Comparison of ENCODE assay signal across 8 cellular contexts in genomic region chr17:28042657-28042720, GRCh38. TPM values are rescaled to one million over a fixed set of nuclear protein-coding genes. Genes with fewer than 3 reads are reported as not detected.
DNase-seq lines count a peak whose midpoint lies in the region; TF ChIP-seq lines count a peak whose summit lies in the region.

NLK (plus strand) TSS chr17:28042677; CDS start chr17:28042874, 197 bp downstream.

- no peak for DNase-seq in cardiac septum (ENCODE audit: low spot score)
- no peak for DNase-seq in pulmonary artery endothelial cell (ENCODE audit: low read depth, low spot score)
- no peak for DNase-seq in germinal center (ENCODE audit: low spot score)
- DNase-seq in stimulated activated CD4-positive, alpha-beta T cell treated with anti-CD3 and anti-CD28 coated beads, Interleukin-12 subunit alpha, Interleukin-12 subunit beta, amount 100 ng/mL, for 4 hours: no peak
- DNase-seq in NCI-H1092 (lab: John Stamatoyannopoulos, UW): no peak
- no peak for DNase-seq in effector CD4-positive, alpha-beta T cell

- TF ChIP-seq CTCF in WI38 (IDR thresholded peaks at IDR 0.05; ENCODE audit: low read depth, low read length): no peak

- peak within 1 kb of the TSS; percentile 99 for H3K4me3 ChIP-seq in GM08714 (ENCODE audit: low read length)
- H3K4me3 ChIP-seq in WI38 (ENCODE audit: low read depth, low read length): peak within 1 kb of the TSS; percentile 83

- intact Hi-C loops in cardiac septum (cut with DNase I): no loop called here

RNA-seq across cellular contexts. Expression of gene NLK, which starts in this region (rescaled TPM):
- total RNA-seq in cardiac septum (21.4 TPM), pulmonary artery endothelial cell (34.8 and 40.4 TPM in 2 replicates)
